8 cellular contexts compared by ENCODE assay signal in the genomic region with DNA sequence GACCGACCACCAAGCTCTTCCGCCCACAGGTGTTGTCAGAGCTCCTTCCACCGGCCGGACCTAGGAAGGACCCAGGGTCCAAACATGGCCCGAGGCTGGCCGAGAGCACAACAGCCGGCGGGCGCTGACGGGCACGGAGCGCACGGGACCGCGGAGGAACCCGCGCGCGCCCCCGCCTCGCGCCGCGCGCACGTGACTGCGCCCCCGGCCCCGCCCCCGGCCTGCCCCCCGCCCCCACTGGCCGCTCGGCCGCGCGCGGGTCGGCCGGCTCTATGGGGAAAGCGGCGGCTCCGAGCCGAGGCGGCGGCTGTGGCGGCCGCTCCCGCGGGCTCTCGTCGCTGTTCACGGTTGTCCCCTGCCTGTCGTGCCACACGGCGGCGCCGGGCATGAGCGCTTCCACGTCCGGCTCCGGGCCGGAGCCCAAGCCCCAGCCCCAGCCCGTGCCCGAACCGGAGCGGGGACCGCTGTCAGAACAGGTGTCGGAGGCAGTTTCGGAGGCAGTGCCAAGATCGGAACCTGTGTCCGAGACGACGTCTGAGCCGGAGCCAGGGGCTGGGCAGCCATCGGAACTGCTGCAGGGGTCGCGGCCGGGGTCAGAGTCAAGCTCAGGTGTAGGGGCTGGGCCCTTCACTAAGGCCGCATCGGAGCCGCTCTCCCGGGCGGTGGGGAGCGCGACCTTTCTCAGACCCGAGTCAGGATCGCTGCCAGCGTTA. TPM values are rescaled to one million over a fixed set of nuclear protein-coding genes. Genes with fewer than 3 reads are reported as not detected.
A peak's percentile ranks its signal among the peaks of the same experiment; 100 is the strongest.
DNase-seq lines count a peak whose midpoint lies in the region; ATAC-seq and TF ChIP-seq lines count a peak whose summit lies in the region.

A gene with protein sequence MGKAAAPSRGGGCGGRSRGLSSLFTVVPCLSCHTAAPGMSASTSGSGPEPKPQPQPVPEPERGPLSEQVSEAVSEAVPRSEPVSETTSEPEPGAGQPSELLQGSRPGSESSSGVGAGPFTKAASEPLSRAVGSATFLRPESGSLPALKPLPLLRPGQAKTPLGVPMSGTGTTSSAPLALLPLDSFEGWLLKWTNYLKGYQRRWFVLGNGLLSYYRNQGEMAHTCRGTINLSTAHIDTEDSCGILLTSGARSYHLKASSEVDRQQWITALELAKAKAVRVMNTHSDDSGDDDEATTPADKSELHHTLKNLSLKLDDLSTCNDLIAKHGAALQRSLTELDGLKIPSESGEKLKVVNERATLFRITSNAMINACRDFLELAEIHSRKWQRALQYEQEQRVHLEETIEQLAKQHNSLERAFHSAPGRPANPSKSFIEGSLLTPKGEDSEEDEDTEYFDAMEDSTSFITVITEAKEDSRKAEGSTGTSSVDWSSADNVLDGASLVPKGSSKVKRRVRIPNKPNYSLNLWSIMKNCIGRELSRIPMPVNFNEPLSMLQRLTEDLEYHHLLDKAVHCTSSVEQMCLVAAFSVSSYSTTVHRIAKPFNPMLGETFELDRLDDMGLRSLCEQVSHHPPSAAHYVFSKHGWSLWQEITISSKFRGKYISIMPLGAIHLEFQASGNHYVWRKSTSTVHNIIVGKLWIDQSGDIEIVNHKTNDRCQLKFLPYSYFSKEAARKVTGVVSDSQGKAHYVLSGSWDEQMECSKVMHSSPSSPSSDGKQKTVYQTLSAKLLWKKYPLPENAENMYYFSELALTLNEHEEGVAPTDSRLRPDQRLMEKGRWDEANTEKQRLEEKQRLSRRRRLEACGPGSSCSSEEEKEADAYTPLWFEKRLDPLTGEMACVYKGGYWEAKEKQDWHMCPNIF (plus strand): TSS at position 237 of the 713 bp plus-strand sequence. CDS start 36 bp downstream, at position 273.

- no peaks in the 10 kb centered on the region for H3K9me3 ChIP-seq in parathyroid adenoma (ENCODE audit: control insufficient read depth, low read length)

- no peak for TF ChIP-seq CTCF in parathyroid adenoma (IDR thresholded peaks at IDR 0.05)

- no peaks in the 10 kb centered on the region for H3K4me1 ChIP-seq in parathyroid adenoma

- peaks cover 3% of the 10 kb centered on the region for H3K4me1 Mint-ChIP-seq in activated naive CD8-positive, alpha-beta T cell treated with anti-CD3 and anti-CD28 coated beads, Interleukin-2, amount 10 ng/mL, durations not matched to agents 7 days and 5 days

- no peaks in the 10 kb centered on the region for H3K36me3 ChIP-seq in parathyroid adenoma (ENCODE audit: control insufficient read depth, insufficient read depth, low read length)

- H3K4me3 ChIP-seq in parathyroid adenoma (ENCODE audit: low read depth, low read length), result peak within 1 kb of the TSS; percentile 88

- ATAC-seq in activated naive CD8-positive, alpha-beta T cell treated with anti-CD3 and anti-CD28 coated beads, Interleukin-2, amount 10 ng/mL, durations not matched to agents 7 days and 5 days (ENCODE audit: low read depth), result peak; percentile 43
- peak; percentile 81 to 87 for ATAC-seq in left cardiac atrium
- no peak for ATAC-seq in HG03045 (IDR thresholded peaks at IDR 0.05; ENCODE audit: unreplicated experiment)

- DNase-seq in NCI-H2196 (lab: John Stamatoyannopoulos, UW; ENCODE audit: unreplicated experiment) (peak; percentile 24), NCI-H2196 treated with DMSO at 0.1 percent for 48 hours (lab: John Stamatoyannopoulos, UW; ENCODE audit: unreplicated experiment) (no peak), RKO (ENCODE audit: low spot score) (peak; percentile 34), left cardiac atrium (peak; percentile 43), NCI-H187 treated with DMSO at 0.1 percent for 48 hours (lab: John Stamatoyannopoulos, UW) (no peak)
- peak; percentile 52 for DNase-seq in activated naive CD8-positive, alpha-beta T cell treated with anti-CD3 and anti-CD28 coated beads, Interleukin-2, amount 10 ng/mL, durations not matched to agents 7 days and 5 days

- no peaks in the 10 kb centered on the region for H3K36me3 Mint-ChIP-seq in activated naive CD8-positive, alpha-beta T cell treated with anti-CD3 and anti-CD28 coated beads, Interleukin-2, amount 10 ng/mL, durations not matched to agents 7 days and 5 days

- no peaks in the 10 kb centered on the region for H3K79me2 ChIP-seq in parathyroid adenoma

- peak within 1 kb of the TSS; percentile 37 for H3K9ac ChIP-seq in parathyroid adenoma

- H3K4me3 Mint-ChIP-seq in activated naive CD8-positive, alpha-beta T cell treated with anti-CD3 and anti-CD28 coated beads, Interleukin-2, amount 10 ng/mL, durations not matched to agents 7 days and 5 days, result peak within 1 kb of the TSS; percentile 90

- POLR2A ChIA-PET in activated naive CD8-positive, alpha-beta T cell treated with anti-CD3 and anti-CD28 coated beads, Interleukin-2, amount 10 ng/mL, durations not matched to agents 7 days and 5 days (lab: Charles Lee), result interaction anchor here (0.6 kb wide), 1 partner anchor 45 kb away, joined by 3 read pairs; no protein-coding TSS in a partner anchor

- H3K9me3 Mint-ChIP-seq in activated naive CD8-positive, alpha-beta T cell treated with anti-CD3 and anti-CD28 coated beads, Interleukin-2, amount 10 ng/mL, durations not matched to agents 7 days and 5 days, result no peaks in the 10 kb centered on the region

- peaks cover 46% of the 10 kb centered on the region for H3K27me3 Mint-ChIP-seq in activated naive CD8-positive, alpha-beta T cell treated with anti-CD3 and anti-CD28 coated beads, Interleukin-2, amount 10 ng/mL, durations not matched to agents 7 days and 5 days

- no peak within 1 kb of the TSS for H3K27ac Mint-ChIP-seq in activated naive CD8-positive, alpha-beta T cell treated with anti-CD3 and anti-CD28 coated beads, Interleukin-2, amount 10 ng/mL, durations not matched to agents 7 days and 5 days

- no peaks in the 10 kb centered on the region for H3K27me3 ChIP-seq in parathyroid adenoma (ENCODE audit: control insufficient read depth, insufficient read depth, low read length)

- peak within 1 kb of the TSS; percentile 94 for H2AFZ ChIP-seq in parathyroid adenoma

- peak within 1 kb of the TSS; percentile 93 for H3K27ac ChIP-seq in parathyroid adenoma

- H3K4me2 ChIP-seq in parathyroid adenoma (ENCODE audit: low read length), result peak within 1 kb of the TSS; percentile 99

- intact Hi-C loops in left cardiac atrium (cut with DNase I), result no loop called here

RNA-seq across cellular contexts. Expression of the gene that starts here (rescaled TPM):
- under 1 TPM; 0.45 to 0.61 TPM for total RNA-seq in activated naive CD8-positive, alpha-beta T cell treated with anti-CD3 and anti-CD28 coated beads, Interleukin-2, amount 10 ng/mL, durations not matched to agents 7 days and 5 days
- total RNA-seq in left cardiac atrium, result 10 to 100 TPM in 1 of 2 donors, 1 to 10 TPM in 1; 4.9 to 11.6 TPM

Comparison
In these comparisons a context has a peak if more than half of its experiments do, and no peak if none do; other contexts are left out.
1. DNase-seq: peak in NCI-H2196 (single experiment), RKO (single experiment) and left cardiac atrium (single experiment); none in NCI-H2196 treated with DMSO at 0.1 percent for 48 hours (single experiment) and NCI-H187 treated with DMSO at 0.1 percent for 48 hours (single experiment).
2. Peak in DNase-seq and ATAC-seq in activated naive CD8-positive, alpha-beta T cell treated with anti-CD3 and anti-CD28 coated beads, Interleukin-2, amount 10 ng/mL, durations not matched to agents 7 days and 5 days; RNA of the gene not detected or under 1 TPM.